Comparison of ENCODE assay signal across 10 cellular contexts in the genomic region with DNA sequence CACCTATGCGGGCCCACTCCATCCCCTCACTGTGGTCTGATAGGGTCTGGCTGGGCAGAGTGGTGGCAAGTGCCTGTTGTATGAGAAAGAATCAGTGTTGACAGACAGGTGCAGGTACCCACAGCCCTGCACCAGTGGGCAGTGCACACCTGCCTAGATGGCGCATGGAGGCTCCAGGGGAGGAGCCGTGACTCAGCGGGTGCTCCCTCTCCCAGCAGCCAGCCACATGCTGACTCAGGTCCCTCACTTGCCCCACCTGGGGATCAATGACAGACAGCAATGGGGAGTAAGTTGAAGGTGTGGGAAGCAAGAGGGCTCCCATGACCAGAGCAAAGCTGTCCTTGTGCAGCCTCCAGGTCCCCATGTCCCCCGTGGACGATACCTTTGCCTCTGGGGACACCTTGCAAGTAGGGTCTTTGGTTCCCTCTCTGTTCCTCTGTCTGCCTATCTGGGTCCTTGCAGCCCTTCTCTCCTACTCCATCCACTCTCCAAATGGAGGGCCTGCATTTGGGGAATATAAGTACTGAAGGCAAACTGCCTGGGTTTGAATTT. TPM values are rescaled to one million over a fixed set of nuclear protein-coding genes. Genes with fewer than 3 reads are reported as not detected.
"Had no signal": no experiment of that assay in that cellular context is flagged by ENCODE, and none has a peak within 500 bp of the region (broad histone marks: within the 10 kb centered on the region; RNA-seq: fewer than 3 reads in every experiment).

No MANE protein-coding gene starts in this region.

RNA-seq across cellular contexts. Expression of gene LGALS9C, which starts 24.6 kb away (rescaled TPM):
- total RNA-seq: chondrocyte; dermis microvascular lymphatic vessel endothelial cell; fibroblast of villous mesenchyme; gastroesophageal sphincter; kidney; lung microvascular endothelial cell; mesenteric fat pad; naive thymus-derived CD8-positive, alpha-beta T cell; osteoblast; thoracic aorta had no signal
